ENCODE assay signal across 20 cellular contexts in the genomic region with DNA sequence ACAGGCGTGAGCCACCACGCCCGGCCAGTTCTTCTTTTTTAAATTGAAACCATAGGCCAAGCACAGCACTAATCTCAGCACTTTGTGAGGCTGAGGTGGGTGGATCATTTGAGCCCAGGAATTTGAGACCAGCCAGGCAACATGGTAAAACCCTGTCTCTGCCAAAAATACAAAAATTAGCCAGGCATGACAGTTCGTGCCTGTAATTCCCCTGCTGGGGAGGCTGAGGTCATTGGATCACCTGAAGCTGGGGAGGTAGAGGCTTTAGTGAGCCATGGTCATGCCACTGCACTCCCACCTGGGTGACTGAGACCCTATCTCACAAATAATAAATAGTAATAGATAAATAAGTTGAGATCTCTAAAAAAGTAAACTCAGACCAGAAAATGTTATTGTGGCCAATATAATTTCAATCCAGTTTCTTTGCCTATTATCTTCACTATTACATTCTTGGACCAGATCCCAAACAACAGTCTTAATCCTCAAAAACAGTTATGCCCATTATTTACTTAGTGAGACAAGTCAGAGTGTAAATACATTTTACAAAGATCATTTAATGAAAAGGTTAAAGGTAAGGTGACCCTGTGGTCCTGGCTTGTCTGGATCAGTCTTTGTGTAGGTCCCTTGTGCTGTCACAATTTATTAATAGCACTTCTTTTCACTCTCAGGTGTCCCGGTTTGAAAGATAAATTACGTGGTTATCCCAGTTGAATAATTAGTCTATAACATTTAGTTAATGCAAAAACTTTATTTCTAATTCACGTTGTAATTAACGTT.
"Had no signal": no experiment of that assay in that cellular context is flagged by ENCODE, and none has a peak within 500 bp of the region (broad histone marks: within the 10 kb centered on the region; RNA-seq: fewer than 3 reads in every experiment).

No MANE protein-coding gene starts in this region.

- H3K4me1 ChIP-seq: right atrium auricular region, upper lobe of left lung had no signal

- H3K9me3 Mint-ChIP-seq: activated B cell treated with CpG ODN at 0.5 μM for 24 hours; activated naive CD4-positive, alpha-beta T cell treated with anti-CD3 and anti-CD28 coated beads for 36 hours; effector memory CD8-positive, alpha-beta T cell; immature natural killer cell; naive thymus-derived CD8-positive, alpha-beta T cell had no signal

- H3K27ac ChIP-seq: parathyroid adenoma, right atrium auricular region, upper lobe of left lung had no signal

- H3K4me3 Mint-ChIP-seq: activated B cell treated with CpG ODN at 0.5 μM for 24 hours; activated CD8-positive, alpha-beta T cell treated with anti-CD3 and anti-CD28 coated beads, Interleukin-2, amount 10 ng/mL, durations not matched to agents 7 days and 5 days; activated naive CD4-positive, alpha-beta T cell treated with anti-CD3 and anti-CD28 coated beads for 36 hours; effector memory CD8-positive, alpha-beta T cell; immature natural killer cell; naive thymus-derived CD8-positive, alpha-beta T cell; T-helper 17 cell had no signal

- H3K27me3 Mint-ChIP-seq: activated B cell treated with CpG ODN at 0.5 μM for 24 hours; effector memory CD8-positive, alpha-beta T cell; naive thymus-derived CD8-positive, alpha-beta T cell; T-helper 17 cell had no signal

- H3K27ac Mint-ChIP-seq: activated B cell treated with CpG ODN at 0.5 μM for 24 hours; activated CD8-positive, alpha-beta T cell treated with anti-CD3 and anti-CD28 coated beads, Interleukin-2, amount 10 ng/mL, durations not matched to agents 7 days and 5 days; activated naive CD4-positive, alpha-beta T cell treated with anti-CD3 and anti-CD28 coated beads for 36 hours had no signal

- DNase-seq: activated B cell treated with CpG ODN at 0.5 μM for 24 hours; activated CD4-positive, alpha-beta T cell treated with anti-CD3 and anti-CD28 coated beads for 48 hours; activated CD8-positive, alpha-beta memory T cell treated with anti-CD3 and anti-CD28 coated beads, Interleukin-2, amount 50 U/mL, for 4 hours; activated CD8-positive, alpha-beta T cell treated with anti-CD3 and anti-CD28 coated beads, Interleukin-2, amount 10 ng/mL, durations not matched to agents 7 days and 5 days; activated naive CD4-positive, alpha-beta T cell treated with anti-CD3 and anti-CD28 coated beads for 36 hours; dermis blood vessel endothelial cell; effector memory CD8-positive, alpha-beta T cell; foreskin melanocyte; heart left ventricle; immature natural killer cell; left colon; mucosa of descending colon; naive thymus-derived CD8-positive, alpha-beta T cell; small intestine; stimulated activated CD4-positive, alpha-beta T cell treated with anti-CD3 and anti-CD28 coated beads, Interleukin-4, amount 100 ng/mL, for 24 hours; stimulated activated naive CD8-positive, alpha-beta T cell treated with anti-CD3 and anti-CD28 coated beads, Interleukin-15, Interleukin-2, amounts not matched to agents 100 U/mL and 50 U/mL, for 24 hours; T-helper 17 cell; upper lobe of left lung had no signal

- H3K4me3 ChIP-seq: heart left ventricle, mucosa of descending colon, right atrium auricular region, upper lobe of left lung had no signal

- ATAC-seq: activated CD8-positive, alpha-beta T cell treated with anti-CD3 and anti-CD28 coated beads, Interleukin-2, amount 10 ng/mL, durations not matched to agents 7 days and 5 days; effector memory CD8-positive, alpha-beta T cell; left colon; mucosa of descending colon; naive thymus-derived CD8-positive, alpha-beta T cell; stimulated activated naive CD8-positive, alpha-beta T cell treated with anti-CD3 and anti-CD28 coated beads, Interleukin-15, Interleukin-2, amounts not matched to agents 100 U/mL and 50 U/mL, for 24 hours; T-helper 17 cell had no signal

- H3K4me1 Mint-ChIP-seq: activated B cell treated with CpG ODN at 0.5 μM for 24 hours had no signal

- H3K9me3 ChIP-seq: heart left ventricle, mucosa of descending colon, right atrium auricular region, upper lobe of left lung had no signal
